In the genomic region with DNA sequence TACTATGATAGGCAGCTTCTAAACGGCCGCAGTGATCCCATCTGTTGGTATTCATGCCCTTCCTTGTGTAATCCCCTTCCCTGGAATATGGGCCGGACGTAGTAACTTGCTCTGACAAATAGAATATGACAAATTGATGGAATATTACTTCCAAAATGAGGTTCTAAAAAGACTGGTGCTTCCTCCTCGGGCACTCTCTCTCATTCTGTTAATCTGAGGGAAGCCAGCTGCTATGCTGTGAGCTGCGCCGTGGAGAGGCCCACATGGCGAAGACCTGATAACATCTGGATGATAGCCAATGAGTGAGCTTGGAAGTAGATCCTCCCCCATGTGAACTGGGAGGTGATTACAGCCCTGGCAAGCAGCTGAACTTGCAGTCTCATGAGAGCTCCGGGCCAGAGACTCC, we compare ENCODE assay signal across 8 cellular contexts. TPM values are rescaled to one million over a fixed set of nuclear protein-coding genes. Genes with fewer than 3 reads are reported as not detected.
DNase-seq lines count a peak whose midpoint lies in the region; TF ChIP-seq lines count a peak whose summit lies in the region.

No MANE protein-coding gene starts in this region.

- no peaks in the 10 kb centered on the region for H3K36me3 ChIP-seq in fibroblast of lung (ENCODE audit: control insufficient read depth, insufficient read depth, low read length)
- no peaks in the 10 kb centered on the region for H3K36me3 ChIP-seq in neural progenitor cell

- H3K4me2 ChIP-seq in fibroblast of lung (ENCODE audit: extremely low read depth, insufficient read depth, low read length) (peak overlapping the region; percentile 1), neural progenitor cell (no peak overlapping the region)

- H3K4me1 Mint-ChIP-seq in neural progenitor cell, result peaks cover 18% of the 10 kb centered on the region

- H3K79me2 ChIP-seq in fibroblast of lung (ENCODE audit: control insufficient read depth, insufficient read depth, low read length) (no peaks in the 10 kb centered on the region), neural progenitor cell (ENCODE audit: low read depth) (no peaks in the 10 kb centered on the region)

- no peaks in the 10 kb centered on the region for H3K9me3 Mint-ChIP-seq in neural progenitor cell

- H3K9ac ChIP-seq in fibroblast of lung (ENCODE audit: insufficient read depth, low read length) (no peak overlapping the region), neural progenitor cell (no peak overlapping the region)

- H4K20me1 ChIP-seq in fibroblast of lung (ENCODE audit: control insufficient read depth, extremely low read depth, insufficient read depth, low read length) (no peaks in the 10 kb centered on the region), neural progenitor cell (ENCODE audit: low read depth) (no peaks in the 10 kb centered on the region)

- TF ChIP-seq CTCF in fibroblast of lung (conservative IDR thresholded peaks at IDR 0.05 in 1 of 2, IDR thresholded peaks at IDR 0.05 in 1 of 2; ENCODE audit: low read depth in 1 of 2, low read length in 2 of 2), result no peak
- TF ChIP-seq CTCF in neural progenitor cell (IDR thresholded peaks at IDR 0.05), result no peak

- no peak overlapping the region for H3K27ac ChIP-seq in fibroblast of lung (ENCODE audit: insufficient read depth, low read length)
- no peak overlapping the region for H3K27ac ChIP-seq in neural progenitor cell

- H3K9me3 ChIP-seq in fibroblast of lung (ENCODE audit: control insufficient read depth, insufficient read depth, low read depth, low read length) (no peaks in the 10 kb centered on the region), neural progenitor cell (ENCODE audit: low read depth) (no peaks in the 10 kb centered on the region)

- H3F3A ChIP-seq in neural progenitor cell (ENCODE audit: low read depth), result no peaks in the 10 kb centered on the region

- H3K27me3 Mint-ChIP-seq in neural progenitor cell (ENCODE audit: insufficient read depth, low read depth), result no peaks in the 10 kb centered on the region

- no peak overlapping the region for H2AFZ ChIP-seq in fibroblast of lung (ENCODE audit: low read length)
- H2AFZ ChIP-seq in neural progenitor cell (replicated peaks), result peak overlapping the region; percentile 41

- H3K27ac Mint-ChIP-seq in neural progenitor cell, result no peak overlapping the region

- H3K4me1 ChIP-seq in fibroblast of lung (ENCODE audit: control insufficient read depth, extremely low read depth, insufficient read depth, low read length) (peaks cover 10% of the 10 kb centered on the region), neural progenitor cell (no peaks in the 10 kb centered on the region)

- peak; percentile 91 for DNase-seq in DMS 273 treated with DMSO at 0.1 percent for 48 hours (lab: John Stamatoyannopoulos, UW)
- peak; percentile 81 to 88 for DNase-seq in NCI-H524 (lab: John Stamatoyannopoulos, UW)
- DNase-seq in fibroblast of lung (ENCODE audit: low read depth in 2 of 2), result peak; percentile 85 to 99
- DNase-seq in neural progenitor cell (ENCODE audit: low spot score), result peak; percentile 56
- DNase-seq in superior temporal gyrus (ENCODE audit: extremely low spot score), result no peak
- DNase-seq in SKM-1 (lab: John Stamatoyannopoulos, UW; ENCODE audit: unreplicated experiment), result no peak
- DNase-seq in globus pallidus (ENCODE audit: low spot score), result no peak
- no peak for DNase-seq in activated T-cell treated with anti-CD3 and anti-CD28 coated beads, Interleukin-2, amount 50 U/mL, for 48 hours

- no peak overlapping the region for H3K4me3 Mint-ChIP-seq in neural progenitor cell

- H3K4me3 ChIP-seq in fibroblast of lung (replicated peaks in 1 of 4; ENCODE audit: control extremely low read depth in 1 of 4, insufficient read depth in 1 of 4, low read depth in 3 of 4, low read length in 4 of 4) (no peak overlapping the region), neural progenitor cell (no peak overlapping the region)

- peaks cover 2% of the 10 kb centered on the region for H3K36me3 Mint-ChIP-seq in neural progenitor cell

- H3K27me3 ChIP-seq in fibroblast of lung (ENCODE audit: control insufficient read depth, insufficient read depth, low read length) (no peaks in the 10 kb centered on the region), neural progenitor cell (no peaks in the 10 kb centered on the region)

RNA-seq across cellular contexts. Expression of gene SLC25A4, which starts 27.2 kb away (rescaled TPM):
- total RNA-seq in fibroblast of lung (9.0 and 11.4 TPM in 2 replicates), neural progenitor cell (ENCODE audit: low replicate concordance) (14.7 and 21.2 TPM in 2 replicates)
- polyA plus RNA-seq in fibroblast of lung, result 14.6 and 18.1 TPM in 2 replicates
- polyA plus RNA-seq in fibroblast of lung (2012), result 14.2 and 20.4 TPM in 2 replicates
- 6.8 and 16.5 TPM in 2 replicates for polyA minus RNA-seq in fibroblast of lung (ENCODE audit: low replicate concordance)

Comparison
In these comparisons a context has a peak if more than half of its experiments do, and no peak if none do; other contexts are left out.
1. DNase-seq: peak in DMS 273 treated with DMSO at 0.1 percent for 48 hours (single experiment), NCI-H524 (2 of 2), fibroblast of lung (2 of 2) and neural progenitor cell (single experiment); none in superior temporal gyrus (single experiment), SKM-1 (single experiment), globus pallidus (single experiment) and activated T-cell treated with anti-CD3 and anti-CD28 coated beads, Interleukin-2, amount 50 U/mL, for 48 hours (0 of 2).